In genomic region chr9:86230858-86231257, GRCh38 we compare ENCODE assay signal across 1 cellular context.
TF ChIP-seq lines count a peak whose summit lies in the region.

No MANE protein-coding gene starts in this region.

TF ChIP-seq in K562, 482 proteins besides CTCF, POLR2A, EP300 and RAD21 (continued from another document):
- TF ChIP-seq, protein P1, sequence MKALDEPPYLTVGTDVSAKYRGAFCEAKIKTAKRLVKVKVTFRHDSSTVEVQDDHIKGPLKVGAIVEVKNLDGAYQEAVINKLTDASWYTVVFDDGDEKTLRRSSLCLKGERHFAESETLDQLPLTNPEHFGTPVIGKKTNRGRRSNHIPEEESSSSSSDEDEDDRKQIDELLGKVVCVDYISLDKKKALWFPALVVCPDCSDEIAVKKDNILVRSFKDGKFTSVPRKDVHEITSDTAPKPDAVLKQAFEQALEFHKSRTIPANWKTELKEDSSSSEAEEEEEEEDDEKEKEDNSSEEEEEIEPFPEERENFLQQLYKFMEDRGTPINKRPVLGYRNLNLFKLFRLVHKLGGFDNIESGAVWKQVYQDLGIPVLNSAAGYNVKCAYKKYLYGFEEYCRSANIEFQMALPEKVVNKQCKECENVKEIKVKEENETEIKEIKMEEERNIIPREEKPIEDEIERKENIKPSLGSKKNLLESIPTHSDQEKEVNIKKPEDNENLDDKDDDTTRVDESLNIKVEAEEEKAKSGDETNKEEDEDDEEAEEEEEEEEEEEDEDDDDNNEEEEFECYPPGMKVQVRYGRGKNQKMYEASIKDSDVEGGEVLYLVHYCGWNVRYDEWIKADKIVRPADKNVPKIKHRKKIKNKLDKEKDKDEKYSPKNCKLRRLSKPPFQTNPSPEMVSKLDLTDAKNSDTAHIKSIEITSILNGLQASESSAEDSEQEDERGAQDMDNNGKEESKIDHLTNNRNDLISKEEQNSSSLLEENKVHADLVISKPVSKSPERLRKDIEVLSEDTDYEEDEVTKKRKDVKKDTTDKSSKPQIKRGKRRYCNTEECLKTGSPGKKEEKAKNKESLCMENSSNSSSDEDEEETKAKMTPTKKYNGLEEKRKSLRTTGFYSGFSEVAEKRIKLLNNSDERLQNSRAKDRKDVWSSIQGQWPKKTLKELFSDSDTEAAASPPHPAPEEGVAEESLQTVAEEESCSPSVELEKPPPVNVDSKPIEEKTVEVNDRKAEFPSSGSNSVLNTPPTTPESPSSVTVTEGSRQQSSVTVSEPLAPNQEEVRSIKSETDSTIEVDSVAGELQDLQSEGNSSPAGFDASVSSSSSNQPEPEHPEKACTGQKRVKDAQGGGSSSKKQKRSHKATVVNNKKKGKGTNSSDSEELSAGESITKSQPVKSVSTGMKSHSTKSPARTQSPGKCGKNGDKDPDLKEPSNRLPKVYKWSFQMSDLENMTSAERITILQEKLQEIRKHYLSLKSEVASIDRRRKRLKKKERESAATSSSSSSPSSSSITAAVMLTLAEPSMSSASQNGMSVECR (CRISPR knock-in tag; IDR thresholded peaks at IDR 0.05) = no peak
